In genomic region chr11:79461144-79461543, GRCh38 we compare ENCODE assay signal across 1 cellular context.
TF ChIP-seq lines count a peak whose summit lies in the region.

No MANE protein-coding gene starts in this region.

TF ChIP-seq in HCT116, 20 proteins besides CTCF, POLR2A, EP300 and RAD21:
- TF ChIP-seq CEBPB (IDR thresholded peaks at IDR 0.05; ENCODE audit: low read depth) = no peak
- TF ChIP-seq ZNF274 (IDR thresholded peaks at IDR 0.05; ENCODE audit: low read depth, low read length) = no peak
- no peak for TF ChIP-seq EZH2phosphoT487 (IDR thresholded peaks at IDR 0.05; ENCODE audit: borderline replicate concordance)
- no peak for TF ChIP-seq TCF7L2 (IDR thresholded peaks at IDR 0.05; ENCODE audit: borderline replicate concordance, extremely low read depth, insufficient read depth, insufficient read length)
- no peak for TF ChIP-seq SRF (IDR thresholded peaks at IDR 0.05; ENCODE audit: low read depth)
- no peak for TF ChIP-seq EGR1 (IDR thresholded peaks at IDR 0.05; ENCODE audit: low read depth)
- TF ChIP-seq EZH2 (IDR thresholded peaks at IDR 0.05) = no peak
- no peak for TF ChIP-seq YY1 (IDR thresholded peaks at IDR 0.05; ENCODE audit: extremely low read depth, insufficient replicate concordance, low read depth, low read length)
- TF ChIP-seq ZBTB33 (IDR thresholded peaks at IDR 0.05; ENCODE audit: extremely low read depth, insufficient replicate concordance, low read length) = no peak
- no peak for TF ChIP-seq SP1 (IDR thresholded peaks at IDR 0.05; ENCODE audit: low read depth)
- no peak for TF ChIP-seq JUND (IDR thresholded peaks at IDR 0.05)
- no peak for TF ChIP-seq ELF1 (IDR thresholded peaks at IDR 0.05; ENCODE audit: borderline replicate concordance, low read depth)
- TF ChIP-seq MAX (IDR thresholded peaks at IDR 0.05) = no peak
- TF ChIP-seq POLR2AphosphoS5 (IDR thresholded peaks at IDR 0.05; ENCODE audit: low read depth, low read length) = no peak
- no peak for TF ChIP-seq REST (IDR thresholded peaks at IDR 0.05; ENCODE audit: low read depth)
- TF ChIP-seq CBX3 (IDR thresholded peaks at IDR 0.05; ENCODE audit: low read depth) = no peak
- no peak for TF ChIP-seq FOSL1 (IDR thresholded peaks at IDR 0.05; ENCODE audit: low read depth)
